In the genomic region with DNA sequence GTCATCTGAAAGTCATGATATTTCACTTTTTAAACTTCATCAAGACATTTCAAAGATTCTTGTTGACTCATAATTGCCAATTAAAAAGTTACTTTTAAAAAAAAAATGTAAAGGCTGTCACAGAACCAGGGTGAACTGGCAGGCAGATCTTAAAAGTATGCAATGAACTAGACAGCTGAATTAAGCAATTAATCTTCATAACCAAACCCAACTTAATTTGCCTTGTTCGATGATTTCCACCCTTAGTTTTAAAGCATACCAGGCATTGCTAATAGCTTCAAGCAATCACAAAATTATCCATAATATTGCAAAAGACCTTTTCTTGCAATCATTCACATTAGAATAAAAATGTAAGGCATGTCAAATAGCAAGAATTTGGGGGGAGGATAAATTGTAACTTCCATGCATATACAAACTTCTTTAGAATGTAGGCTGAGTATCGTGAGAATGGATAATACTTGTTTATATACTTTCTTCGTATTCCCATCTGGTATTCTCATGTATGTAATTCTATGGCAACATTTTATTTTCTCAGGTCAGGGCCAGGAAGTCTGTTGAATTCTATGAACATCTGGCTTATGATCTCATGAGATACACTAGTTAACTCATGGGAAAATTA, we compare ENCODE assay signal across 29 cellular contexts. TPM values are rescaled to one million over a fixed set of nuclear protein-coding genes. Genes with fewer than 3 reads are reported as not detected.
DNase-seq lines count a peak whose midpoint lies in the region; ATAC-seq and TF ChIP-seq lines count a peak whose summit lies in the region.
"Had no signal": no experiment of that assay in that cellular context is flagged by ENCODE, and none has a peak within 500 bp of the region (broad histone marks: within the 10 kb centered on the region; RNA-seq: fewer than 3 reads in every experiment).

No MANE protein-coding gene starts in this region.

- intact Hi-C loops in OCI-LY7 (cut with micrococcal nuclease; ENCODE audit: unreplicated experiment) (no loop called here), mammary epithelial cell (cut with micrococcal nuclease) (no loop called here), Caco-2 (cut with micrococcal nuclease; ENCODE audit: unreplicated experiment) (no loop called here)

- H2AFZ ChIP-seq in OCI-LY7 (ENCODE audit: low read length), result peak overlapping the region; percentile 4; the same call in 1 of the 2 replicates
- no peak overlapping the region for H2AFZ ChIP-seq in mammary epithelial cell (ENCODE audit: low read depth, low read length)

- no peaks in the 10 kb centered on the region for H3K4me1 Mint-ChIP-seq in activated CD8-positive, alpha-beta T cell treated with anti-CD3 and anti-CD28 coated beads, Interleukin-2, amount 10 ng/mL, durations not matched to agents 7 days and 5 days (ENCODE audit: low read depth)
- no peaks in the 10 kb centered on the region for H3K4me1 Mint-ChIP-seq in Caco-2 (ENCODE audit: low read depth, unreplicated experiment)

- H3K27me3 Mint-ChIP-seq in activated CD8-positive, alpha-beta T cell treated with anti-CD3 and anti-CD28 coated beads, Interleukin-2, amount 10 ng/mL, durations not matched to agents 7 days and 5 days (ENCODE audit: low read depth), result no peaks in the 10 kb centered on the region
- no peaks in the 10 kb centered on the region for H3K27me3 Mint-ChIP-seq in Caco-2 (ENCODE audit: insufficient read depth, unreplicated experiment)
- H3K27me3 Mint-ChIP-seq: stimulated activated naive CD8-positive, alpha-beta T cell treated with anti-CD3 and anti-CD28 coated beads, Interleukin-15, amount 100 ng/mL, for 72 hours had no signal

- ATAC-seq in activated CD8-positive, alpha-beta T cell treated with anti-CD3 and anti-CD28 coated beads, Interleukin-2, amount 10 ng/mL, durations not matched to agents 7 days and 5 days, result no peak
- ATAC-seq in HG03469 (IDR thresholded peaks at IDR 0.05; ENCODE audit: unreplicated experiment), result no peak
- ATAC-seq: activated T-cell treated with anti-CD3 and anti-CD28 coated beads, Interleukin-2, amount 50 U/mL, for 4 hours; PC-3; stimulated activated naive CD8-positive, alpha-beta T cell treated with anti-CD3 and anti-CD28 coated beads, Interleukin-15, amount 100 ng/mL, for 72 hours had no signal

- peak; percentile 93 for DNase-seq in AG04449 (ENCODE audit: low read depth, low spot score)
- peak; percentile 49 for DNase-seq in GM03348 (ENCODE audit: low spot score)
- DNase-seq in OCI-LY7 (ENCODE audit: low spot score), result no peak
- DNase-seq in fibroblast of the conjunctiva (ENCODE audit: low read depth), result peak; percentile 8
- DNase-seq in activated CD8-positive, alpha-beta T cell treated with anti-CD3 and anti-CD28 coated beads, Interleukin-2, amount 10 ng/mL, durations not matched to agents 7 days and 5 days, result no peak
- no peak for DNase-seq in mammary epithelial cell
- DNase-seq in Caco-2, result no peak
- DNase-seq: activated naive CD4-positive, alpha-beta T cell treated with anti-CD3 and anti-CD28 coated beads for 36 hours; activated T-cell treated with anti-CD3 and anti-CD28 coated beads, Interleukin-2, amount 50 U/mL, for 4 hours; amygdala; effector CD8-positive, alpha-beta T cell; GDM1; glutamatergic neuron; mesenchymal stem cell; MV-4-11; NCI-H187; NCI-H2227 treated with DMSO at 0.1 percent for 48 hours; PC-3; SHP77; stimulated activated CD4-positive, alpha-beta T cell treated with anti-CD3 and anti-CD28 coated beads, Interleukin-12 subunit alpha, Interleukin-12 subunit beta, amount 100 ng/mL, for 4 hours; stimulated activated CD4-positive, alpha-beta T cell treated with anti-CD3 and anti-CD28 coated beads, Interleukin-4, amount 100 ng/mL, for 4 hours; stimulated activated naive CD8-positive, alpha-beta T cell treated with anti-CD3 and anti-CD28 coated beads, Interleukin-15, amount 100 ng/mL, for 72 hours; T-helper 1 cell; tibial artery had no signal

- BruUV-seq in OCI-LY7 (replicated peaks; lab: Mats Ljungman, UMichigan) (no TSS peak), mammary epithelial cell (replicated peaks; lab: Mats Ljungman, UMichigan) (no TSS peak), Caco-2 (replicated peaks; lab: Mats Ljungman, UMichigan) (no TSS peak)

- no peak overlapping the region for H3K4me3 Mint-ChIP-seq in activated CD8-positive, alpha-beta T cell treated with anti-CD3 and anti-CD28 coated beads, Interleukin-2, amount 10 ng/mL, durations not matched to agents 7 days and 5 days
- no peak overlapping the region for H3K4me3 Mint-ChIP-seq in Caco-2 (ENCODE audit: unreplicated experiment)
- H3K4me3 Mint-ChIP-seq: activated naive CD4-positive, alpha-beta T cell treated with anti-CD3 and anti-CD28 coated beads for 36 hours; activated T-cell treated with anti-CD3 and anti-CD28 coated beads, Interleukin-2, amount 50 U/mL, for 4 hours; CD14-positive monocyte; stimulated activated naive CD8-positive, alpha-beta T cell treated with anti-CD3 and anti-CD28 coated beads, Interleukin-15, amount 100 ng/mL, for 72 hours had no signal

- no peak for TF ChIP-seq CTCF in AG04449 (IDR thresholded peaks at IDR 0.05; ENCODE audit: insufficient read depth, low read length, missing control alignments)
- TF ChIP-seq CTCF in OCI-LY7 (conservative IDR thresholded peaks at IDR 0.05; ENCODE audit: low read length), result no peak
- TF ChIP-seq CTCF in mammary epithelial cell (conservative IDR thresholded peaks at IDR 0.05 in 1 of 2, IDR thresholded peaks at IDR 0.05 in 1 of 2; ENCODE audit: extremely low read depth in 1 of 2, insufficient read depth in 1 of 2, low read depth in 1 of 2, low read length in 2 of 2), result no peak
- no peak for TF ChIP-seq CTCF in Caco-2 (IDR thresholded peaks at IDR 0.05; ENCODE audit: insufficient read depth in 1 of 2, low read depth in 1 of 2, low read length in 1 of 2, severe bottlenecking in 1 of 2, unreplicated experiment in 1 of 2)

- H3K4me2 ChIP-seq in OCI-LY7 (ENCODE audit: low read length), result no peak overlapping the region
- no peak overlapping the region for H3K4me2 ChIP-seq in mammary epithelial cell (ENCODE audit: insufficient read depth, low read depth, low read length)
- H3K4me2 ChIP-seq: KMS-11 had no signal

- H3K27me3 ChIP-seq in mammary epithelial cell (ENCODE audit: insufficient read depth, low read length) (no peaks in the 10 kb centered on the region), Caco-2 (replicated peaks; ENCODE audit: control insufficient read depth, insufficient read depth, low read length) (no peaks in the 10 kb centered on the region)
- H3K27me3 ChIP-seq: right atrium auricular region, tibial artery had no signal

- no peak overlapping the region for H3K27ac ChIP-seq in OCI-LY7 (ENCODE audit: low read depth, low read length, poor library complexity, severe bottlenecking)
- no peak overlapping the region for H3K27ac ChIP-seq in mammary epithelial cell (ENCODE audit: insufficient read depth, low read depth, low read length)
- H3K27ac ChIP-seq: KMS-11, right atrium auricular region, tibial artery had no signal

- no peak overlapping the region for H3K9ac ChIP-seq in mammary epithelial cell (ENCODE audit: insufficient read depth, low read length)
- H3K9ac ChIP-seq: KMS-11 had no signal

- H3K4me1 ChIP-seq in OCI-LY7 (ENCODE audit: insufficient read depth, low read length, poor library complexity, severe bottlenecking), result peaks cover 50% of the 10 kb centered on the region
- H3K4me1 ChIP-seq in mammary epithelial cell (ENCODE audit: insufficient read depth, low read length), result no peaks in the 10 kb centered on the region
- H3K4me1 ChIP-seq in Caco-2, result no peaks in the 10 kb centered on the region
- H3K4me1 ChIP-seq: HAP-1, tibial artery had no signal

- in situ Hi-C loops in mammary epithelial cell (cut with MboI; ENCODE audit: low sequenced_read_pairs in 2 of 2), result no loop called here

- H3K9me3 ChIP-seq in OCI-LY7 (ENCODE audit: low read length) (no peaks in the 10 kb centered on the region), mammary epithelial cell (replicated peaks; ENCODE audit: insufficient read depth, low read length) (no peaks in the 10 kb centered on the region), Caco-2 (no peaks in the 10 kb centered on the region)
- H3K9me3 ChIP-seq: HAP-1, right atrium auricular region, tibial artery had no signal

- H3K36me3 ChIP-seq in OCI-LY7 (ENCODE audit: insufficient read depth, low read length) (no peaks in the 10 kb centered on the region), mammary epithelial cell (ENCODE audit: insufficient read depth, low read length) (no peaks in the 10 kb centered on the region), Caco-2 (ENCODE audit: control insufficient read depth, insufficient read depth, low read length) (no peaks in the 10 kb centered on the region)
- H3K36me3 ChIP-seq: HAP-1, right atrium auricular region, tibial artery had no signal

- H3K79me2 ChIP-seq in OCI-LY7 (ENCODE audit: insufficient read depth, low read depth, low read length), result no peaks in the 10 kb centered on the region
- no peaks in the 10 kb centered on the region for H3K79me2 ChIP-seq in mammary epithelial cell (ENCODE audit: insufficient read depth, low read length)

- no peaks in the 10 kb centered on the region for H3K9me3 Mint-ChIP-seq in activated CD8-positive, alpha-beta T cell treated with anti-CD3 and anti-CD28 coated beads, Interleukin-2, amount 10 ng/mL, durations not matched to agents 7 days and 5 days (ENCODE audit: insufficient read depth)
- no peaks in the 10 kb centered on the region for H3K9me3 Mint-ChIP-seq in Caco-2 (ENCODE audit: unreplicated experiment)
- H3K9me3 Mint-ChIP-seq: activated naive CD4-positive, alpha-beta T cell treated with anti-CD3 and anti-CD28 coated beads for 36 hours; activated T-cell treated with anti-CD3 and anti-CD28 coated beads, Interleukin-2, amount 50 U/mL, for 4 hours; CD14-positive monocyte; stimulated activated naive CD8-positive, alpha-beta T cell treated with anti-CD3 and anti-CD28 coated beads, Interleukin-15, amount 100 ng/mL, for 72 hours had no signal

- POLR2A ChIA-PET in AG04449 (lab: Yijun Ruan, JAX), result no interaction called here
- POLR2A ChIA-PET in OCI-LY7 (lab: Charles Lee), result interaction anchor here (1.2 to 2.8 kb wide), 2 partner anchors 12 to 66 kb away, joined by 4 to 25 read pairs; no protein-coding TSS in a partner anchor
- POLR2A ChIA-PET in activated CD8-positive, alpha-beta T cell treated with anti-CD3 and anti-CD28 coated beads, Interleukin-2, amount 10 ng/mL, durations not matched to agents 7 days and 5 days (lab: Charles Lee), result no interaction called here
- POLR2A ChIA-PET in Caco-2 (lab: Charles Lee), result no interaction called here

- dilution Hi-C loops in mammary epithelial cell (cut with HindIII; ENCODE audit: low sequenced_read_pairs), result no loop called here

- H3K4me3 ChIP-seq in AG04449 (ENCODE audit: low read depth, low read length), result no peak overlapping the region
- H3K4me3 ChIP-seq in OCI-LY7 (ENCODE audit: low read depth, low read length, poor library complexity, severe bottlenecking), result no peak overlapping the region
- no peak overlapping the region for H3K4me3 ChIP-seq in mammary epithelial cell (replicated peaks in 1 of 3; ENCODE audit: insufficient read depth in 1 of 3, low read depth in 2 of 3, low read length in 3 of 3)
- no peak overlapping the region for H3K4me3 ChIP-seq in Caco-2 (ENCODE audit: low read depth, low read length)
- H3K4me3 ChIP-seq: HAP-1, right atrium auricular region, tibial artery had no signal

- no peaks in the 10 kb centered on the region for H3K9me2 ChIP-seq in OCI-LY7 (ENCODE audit: insufficient read depth, low read length)

- 64% methylated on average over 3 of the region's 3 CpGs for WGBS in mammary epithelial cell (ENCODE audit: low coverage, missing lambda C conversion rate)

- CTCF ChIA-PET in AG04449 (lab: Yijun Ruan, JAX) (interaction anchor here (1.1 kb wide), 1 partner anchor 136 kb away, joined by 4 read pairs; no protein-coding TSS in a partner anchor), OCI-LY7 (lab: Charles Lee; ENCODE audit: unreplicated experiment) (interaction anchor here (1.1 kb wide), 1 partner anchor 63 kb away, joined by 3 read pairs; no protein-coding TSS in a partner anchor), mammary epithelial cell (lab: Charles Lee; ENCODE audit: low non-redundant PET) (no interaction called here), Caco-2 (lab: Charles Lee) (no interaction called here)
- CTCF ChIA-PET in activated CD8-positive, alpha-beta T cell treated with anti-CD3 and anti-CD28 coated beads, Interleukin-2, amount 10 ng/mL, durations not matched to agents 7 days and 5 days (lab: Charles Lee), result interaction anchor here (1.1 kb wide), 1 partner anchor 12 kb away, joined by 3 read pairs; no protein-coding TSS in a partner anchor

- no peaks in the 10 kb centered on the region for H3K36me3 Mint-ChIP-seq in activated CD8-positive, alpha-beta T cell treated with anti-CD3 and anti-CD28 coated beads, Interleukin-2, amount 10 ng/mL, durations not matched to agents 7 days and 5 days (ENCODE audit: low read depth)
- no peaks in the 10 kb centered on the region for H3K36me3 Mint-ChIP-seq in Caco-2 (ENCODE audit: insufficient read depth, unreplicated experiment)

- H4K20me1 ChIP-seq in OCI-LY7 (ENCODE audit: insufficient read depth, low read length) (no peaks in the 10 kb centered on the region), mammary epithelial cell (ENCODE audit: insufficient read depth, low read length) (no peaks in the 10 kb centered on the region)

- no peak overlapping the region for H3K27ac Mint-ChIP-seq in activated CD8-positive, alpha-beta T cell treated with anti-CD3 and anti-CD28 coated beads, Interleukin-2, amount 10 ng/mL, durations not matched to agents 7 days and 5 days
- no peak overlapping the region for H3K27ac Mint-ChIP-seq in Caco-2 (ENCODE audit: unreplicated experiment)
- H3K27ac Mint-ChIP-seq: activated naive CD4-positive, alpha-beta T cell treated with anti-CD3 and anti-CD28 coated beads for 36 hours; stimulated activated naive CD8-positive, alpha-beta T cell treated with anti-CD3 and anti-CD28 coated beads, Interleukin-15, amount 100 ng/mL, for 72 hours had no signal

RNA-seq across cellular contexts. Expression of a gene that starts 28.7 kb away (rescaled TPM):
- total RNA-seq in OCI-LY7 (2014; rRNA removed; shearing (Covaris generic)), result 26.1 and 43.4 TPM in 2 replicates
- total RNA-seq in OCI-LY7 (2022), result 61.1 and 66.1 TPM in 2 replicates
- 10 to 100 TPM; 27.2 to 28.8 TPM for total RNA-seq in activated CD8-positive, alpha-beta T cell treated with anti-CD3 and anti-CD28 coated beads, Interleukin-2, amount 10 ng/mL, durations not matched to agents 7 days and 5 days
- 10 to 100 TPM; 38.0 to 65.3 TPM for total RNA-seq in mammary epithelial cell
- 22.2 TPM for polyA plus RNA-seq in mammary epithelial cell
- 26.8 TPM for polyA minus RNA-seq in mammary epithelial cell
- total RNA-seq in Caco-2 (2022), result 45.6 and 48.2 TPM in 2 replicates

Comparison
In these comparisons a context has a peak if more than half of its experiments do, and no peak if none do; other contexts are left out.
1. DNase-seq: peak in AG04449 (single experiment), GM03348 (single experiment) and fibroblast of the conjunctiva (single experiment); none in OCI-LY7 (single experiment), activated CD8-positive, alpha-beta T cell treated with anti-CD3 and anti-CD28 coated beads, Interleukin-2, amount 10 ng/mL, durations not matched to agents 7 days and 5 days (single experiment), mammary epithelial cell (single experiment) and Caco-2 (0 of 2).
2. CTCF ChIA-PET loops: an anchor here in AG04449 (1.1 kb wide), OCI-LY7 (1.1 kb wide) and activated CD8-positive, alpha-beta T cell treated with anti-CD3 and anti-CD28 coated beads, Interleukin-2, amount 10 ng/mL, durations not matched to agents 7 days and 5 days (1.1 kb wide); none called in mammary epithelial cell and Caco-2.